In the genomic region with DNA sequence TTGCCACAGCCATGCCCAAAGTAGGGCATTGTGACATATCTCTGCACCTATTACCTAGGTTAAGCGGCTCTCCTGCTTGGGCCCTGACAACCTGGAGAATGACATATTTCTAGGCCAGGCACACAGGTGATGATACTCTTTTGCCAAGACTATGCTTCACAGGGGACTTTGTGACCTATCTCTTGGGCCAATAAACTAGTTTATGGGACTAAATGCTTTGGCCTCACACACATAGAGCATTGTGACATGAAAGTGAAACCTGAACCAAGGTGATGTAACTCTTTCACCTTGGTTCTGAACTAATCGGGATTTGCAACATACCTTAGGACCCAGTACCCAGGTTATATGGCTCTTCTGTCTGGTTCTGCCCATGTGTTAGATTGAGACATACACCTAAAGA, we compare ENCODE assay signal across 10 cellular contexts. TPM values are rescaled to one million over a fixed set of nuclear protein-coding genes. Genes with fewer than 3 reads are reported as not detected.
"Had no signal": no experiment of that assay in that cellular context is flagged by ENCODE, and none has a peak within 500 bp of the region (broad histone marks: within the 10 kb centered on the region; RNA-seq: fewer than 3 reads in every experiment).

No MANE protein-coding gene starts in this region.

RNA-seq across cellular contexts. Expression of a gene that starts 19.0 kb away (rescaled TPM):
- total RNA-seq: OCI-LY7, PC-3, PC-9, Peyer's patch, Right ventricle myocardium inferior, Right ventricle myocardium superior, RPMI7951, SJCRH30, SJSA1, SK-MEL-5 had no signal
